Comparison of ENCODE assay signal across 1 cellular context in the genomic region with DNA sequence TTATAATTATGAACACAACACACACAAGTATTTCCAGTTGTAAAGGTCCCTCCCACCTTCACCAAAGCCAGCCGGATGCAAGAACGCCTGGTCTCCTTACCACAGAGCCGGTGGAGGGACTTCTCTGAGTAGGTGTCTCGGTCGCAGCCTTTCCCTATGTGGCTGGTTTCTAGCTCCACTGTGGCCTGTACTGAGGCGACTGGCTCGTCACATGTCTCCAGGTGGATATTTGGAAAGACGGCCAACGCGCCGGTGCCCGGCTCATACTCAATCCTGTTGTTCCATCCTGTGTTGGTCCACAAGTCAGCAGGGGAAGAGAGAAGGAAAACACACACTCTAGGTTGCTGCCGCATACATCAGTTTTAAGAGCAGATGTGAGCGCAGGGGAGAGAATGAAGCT.
TF ChIP-seq lines count a peak whose summit lies in the region.

No MANE protein-coding gene starts in this region.

TF ChIP-seq in GM12878, 131 proteins besides CTCF, POLR2A, EP300 and RAD21 (continued from another document):
- TF ChIP-seq, protein P1, sequence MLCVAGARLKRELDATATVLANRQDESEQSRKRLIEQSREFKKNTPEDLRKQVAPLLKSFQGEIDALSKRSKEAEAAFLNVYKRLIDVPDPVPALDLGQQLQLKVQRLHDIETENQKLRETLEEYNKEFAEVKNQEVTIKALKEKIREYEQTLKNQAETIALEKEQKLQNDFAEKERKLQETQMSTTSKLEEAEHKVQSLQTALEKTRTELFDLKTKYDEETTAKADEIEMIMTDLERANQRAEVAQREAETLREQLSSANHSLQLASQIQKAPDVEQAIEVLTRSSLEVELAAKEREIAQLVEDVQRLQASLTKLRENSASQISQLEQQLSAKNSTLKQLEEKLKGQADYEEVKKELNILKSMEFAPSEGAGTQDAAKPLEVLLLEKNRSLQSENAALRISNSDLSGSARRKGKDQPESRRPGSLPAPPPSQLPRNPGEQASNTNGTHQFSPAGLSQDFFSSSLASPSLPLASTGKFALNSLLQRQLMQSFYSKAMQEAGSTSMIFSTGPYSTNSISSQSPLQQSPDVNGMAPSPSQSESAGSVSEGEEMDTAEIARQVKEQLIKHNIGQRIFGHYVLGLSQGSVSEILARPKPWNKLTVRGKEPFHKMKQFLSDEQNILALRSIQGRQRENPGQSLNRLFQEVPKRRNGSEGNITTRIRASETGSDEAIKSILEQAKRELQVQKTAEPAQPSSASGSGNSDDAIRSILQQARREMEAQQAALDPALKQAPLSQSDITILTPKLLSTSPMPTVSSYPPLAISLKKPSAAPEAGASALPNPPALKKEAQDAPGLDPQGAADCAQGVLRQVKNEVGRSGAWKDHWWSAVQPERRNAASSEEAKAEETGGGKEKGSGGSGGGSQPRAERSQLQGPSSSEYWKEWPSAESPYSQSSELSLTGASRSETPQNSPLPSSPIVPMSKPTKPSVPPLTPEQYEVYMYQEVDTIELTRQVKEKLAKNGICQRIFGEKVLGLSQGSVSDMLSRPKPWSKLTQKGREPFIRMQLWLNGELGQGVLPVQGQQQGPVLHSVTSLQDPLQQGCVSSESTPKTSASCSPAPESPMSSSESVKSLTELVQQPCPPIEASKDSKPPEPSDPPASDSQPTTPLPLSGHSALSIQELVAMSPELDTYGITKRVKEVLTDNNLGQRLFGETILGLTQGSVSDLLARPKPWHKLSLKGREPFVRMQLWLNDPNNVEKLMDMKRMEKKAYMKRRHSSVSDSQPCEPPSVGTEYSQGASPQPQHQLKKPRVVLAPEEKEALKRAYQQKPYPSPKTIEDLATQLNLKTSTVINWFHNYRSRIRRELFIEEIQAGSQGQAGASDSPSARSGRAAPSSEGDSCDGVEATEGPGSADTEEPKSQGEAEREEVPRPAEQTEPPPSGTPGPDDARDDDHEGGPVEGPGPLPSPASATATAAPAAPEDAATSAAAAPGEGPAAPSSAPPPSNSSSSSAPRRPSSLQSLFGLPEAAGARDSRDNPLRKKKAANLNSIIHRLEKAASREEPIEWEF (IDR thresholded peaks at IDR 0.05; ENCODE audit: insufficient replicate concordance, low read depth, low read length), result no peak
- TF ChIP-seq RAD51 (IDR thresholded peaks at IDR 0.05) (no peak), SMARCA5 (IDR thresholded peaks at IDR 0.05) (no peak), MEF2A (IDR thresholded peaks at IDR 0.05; ENCODE audit: insufficient read depth, low read depth, low read length) (no peak)
